9 cellular contexts compared by ENCODE assay signal in the genomic region with DNA sequence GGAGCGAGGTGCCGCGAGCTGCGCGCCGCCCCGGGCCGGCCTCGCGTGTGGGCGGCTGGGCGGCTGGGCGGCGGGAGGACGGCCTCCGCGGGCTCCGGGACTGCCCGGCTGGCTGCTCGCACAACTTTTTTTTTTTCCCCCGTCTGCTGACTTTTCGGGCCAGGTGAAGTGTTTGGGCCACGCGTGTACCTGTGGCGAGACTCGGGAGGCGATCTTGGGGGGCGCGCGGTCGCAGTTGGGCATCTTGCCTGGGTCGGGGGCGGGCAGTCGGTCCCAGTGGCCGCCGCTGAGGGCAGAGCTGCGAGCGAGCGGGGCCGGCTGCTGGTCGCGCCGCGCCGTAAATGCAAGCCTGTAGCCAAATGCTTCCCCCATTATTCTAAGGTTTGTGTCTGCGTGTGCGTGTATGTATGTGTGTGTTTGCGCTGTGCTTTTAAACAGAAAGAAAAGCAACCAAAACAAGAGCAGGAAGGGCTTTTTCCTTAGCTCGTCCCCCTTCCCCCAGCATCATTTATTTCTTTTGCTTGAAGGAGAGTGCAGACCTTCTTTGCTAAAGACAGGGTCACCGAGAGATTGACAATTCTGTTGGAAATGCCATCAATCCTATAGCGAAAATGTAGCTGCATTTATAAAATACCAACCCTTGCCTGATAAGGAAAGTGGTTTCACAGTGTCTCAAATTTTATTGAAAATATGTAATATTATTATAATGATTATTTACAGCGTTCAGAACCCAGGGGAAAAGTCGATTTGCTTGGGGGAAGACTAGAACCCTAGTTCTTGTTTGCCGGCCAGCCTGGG.
DNase-seq lines count a peak whose midpoint lies in the region; ATAC-seq and TF ChIP-seq lines count a peak whose summit lies in the region.
"Had no signal": no experiment of that assay in that cellular context is flagged by ENCODE, and none has a peak within 500 bp of the region (broad histone marks: within the 10 kb centered on the region; RNA-seq: fewer than 3 reads in every experiment).

No MANE protein-coding gene starts in this region.

- H3K36me3 ChIP-seq in ascending aorta (no peaks in the 10 kb centered on the region), spleen (no peaks in the 10 kb centered on the region)

- H3K4me3 ChIP-seq in ascending aorta (peak overlapping the region; percentile 67 to 75), spleen (peak overlapping the region in 7 of 8 donors; percentile 8 to 77 (median 53))

- intact Hi-C loops in ascending aorta (cut with DNase I): loop anchor here (10.0 kb wide), 1 partner anchor 416 kb away; no protein-coding TSS in a partner anchor
- intact Hi-C loops in spleen (cut with DNase I; ENCODE audit: low total_unique reads): no loop called here

- peaks cover 4% of the 10 kb centered on the region for H3K36me3 Mint-ChIP-seq in activated CD8-positive, alpha-beta T cell treated with anti-CD3 and anti-CD28 coated beads, Interleukin-2, amount 10 ng/mL, durations not matched to agents 7 days and 5 days (ENCODE audit: low read depth)

- no peak overlapping the region for H3K4me3 Mint-ChIP-seq in activated CD8-positive, alpha-beta T cell treated with anti-CD3 and anti-CD28 coated beads, Interleukin-2, amount 10 ng/mL, durations not matched to agents 7 days and 5 days

- TF ChIP-seq POLR2A in spleen (IDR thresholded peaks at IDR 0.05): no peak

- H3K4me1 ChIP-seq in ascending aorta (peaks cover 11 to 20% of the 10 kb centered on the region in 2 donors), spleen (peaks cover 5 to 53% (median 39%) of the 10 kb centered on the region in 6 donors)

- no peak for ATAC-seq in activated CD8-positive, alpha-beta T cell treated with anti-CD3 and anti-CD28 coated beads, Interleukin-2, amount 10 ng/mL, durations not matched to agents 7 days and 5 days
- no peak for ATAC-seq in GM18498 (IDR thresholded peaks at IDR 0.05; ENCODE audit: unreplicated experiment)

- peaks cover 26% of the 10 kb centered on the region for H3K4me1 Mint-ChIP-seq in activated CD8-positive, alpha-beta T cell treated with anti-CD3 and anti-CD28 coated beads, Interleukin-2, amount 10 ng/mL, durations not matched to agents 7 days and 5 days (ENCODE audit: low read depth)

- TF ChIP-seq CTCF in ascending aorta (IDR thresholded peaks at IDR 0.05) (no peak), spleen (IDR thresholded peaks at IDR 0.05 in 8 of 11, conservative IDR thresholded peaks at IDR 0.05 in 3 of 11) (no peak)

- POLR2A ChIA-PET in activated CD8-positive, alpha-beta T cell treated with anti-CD3 and anti-CD28 coated beads, Interleukin-2, amount 10 ng/mL, durations not matched to agents 7 days and 5 days (lab: Charles Lee): no interaction called here

- DNase-seq in NCI-H2171 treated with DMSO at 0.1 percent for 48 hours (lab: John Stamatoyannopoulos, UW) (peak; percentile 49), NCI-H2171 (lab: John Stamatoyannopoulos, UW) (no peak), ascending aorta (ENCODE audit: low spot score in 2 of 2) (no peak), iPS-NIHi11 (ENCODE audit: low spot score) (peak; percentile 47), spleen (no peak), NCI-H2081 treated with DMSO at 0.1 percent for 48 hours (lab: John Stamatoyannopoulos, UW) (no peak)
- DNase-seq in activated CD8-positive, alpha-beta T cell treated with anti-CD3 and anti-CD28 coated beads, Interleukin-2, amount 10 ng/mL, durations not matched to agents 7 days and 5 days: no peak
- DNase-seq: 8988T had no signal

- H3K27me3 ChIP-seq in ascending aorta (peaks cover 20% of the 10 kb centered on the region), spleen (replicated peaks in 1 of 7) (peaks cover 0 to 98% (median 56%) of the 10 kb centered on the region in 7 donors)

- CTCF ChIA-PET in activated CD8-positive, alpha-beta T cell treated with anti-CD3 and anti-CD28 coated beads, Interleukin-2, amount 10 ng/mL, durations not matched to agents 7 days and 5 days (lab: Charles Lee): no interaction called here

- peaks cover 62% of the 10 kb centered on the region for H3K27me3 Mint-ChIP-seq in activated CD8-positive, alpha-beta T cell treated with anti-CD3 and anti-CD28 coated beads, Interleukin-2, amount 10 ng/mL, durations not matched to agents 7 days and 5 days (ENCODE audit: low read depth)

- H3K9me3 ChIP-seq in ascending aorta: no peaks in the 10 kb centered on the region
- no peaks in the 10 kb centered on the region for H3K9me3 ChIP-seq in spleen

- no peaks in the 10 kb centered on the region for H3K9me3 Mint-ChIP-seq in activated CD8-positive, alpha-beta T cell treated with anti-CD3 and anti-CD28 coated beads, Interleukin-2, amount 10 ng/mL, durations not matched to agents 7 days and 5 days (ENCODE audit: insufficient read depth)

- no peak overlapping the region for H3K27ac Mint-ChIP-seq in activated CD8-positive, alpha-beta T cell treated with anti-CD3 and anti-CD28 coated beads, Interleukin-2, amount 10 ng/mL, durations not matched to agents 7 days and 5 days

- WGBS in spleen, 5 donors: 3 to 6% (median 5%) methylated on average over 39 to 54 of the region's 54 CpGs

- H3K27ac ChIP-seq in ascending aorta (no peak overlapping the region), spleen (peak overlapping the region in 2 of 8 donors; percentile 28 to 75)

Comparison
In these comparisons a context has a peak if more than half of its experiments do, and no peak if none do; other contexts are left out.
1. DNase-seq: peak in NCI-H2171 treated with DMSO at 0.1 percent for 48 hours (single experiment) and iPS-NIHi11 (single experiment); none in NCI-H2171 (single experiment), ascending aorta (0 of 2), spleen (single experiment), activated CD8-positive, alpha-beta T cell treated with anti-CD3 and anti-CD28 coated beads, Interleukin-2, amount 10 ng/mL, durations not matched to agents 7 days and 5 days (single experiment) and NCI-H2081 treated with DMSO at 0.1 percent for 48 hours (single experiment).